Comparison of ENCODE assay signal across 8 cellular contexts in genomic region chr22:21646608-21647590, GRCh38. TPM values are rescaled to one million over a fixed set of nuclear protein-coding genes. Genes with fewer than 3 reads are reported as not detected.
A peak's percentile ranks its signal among the peaks of the same experiment; 100 is the strongest.
DNase-seq lines count a peak whose midpoint lies in the region; ATAC-seq and TF ChIP-seq lines count a peak whose summit lies in the region.

No MANE protein-coding gene starts in this region.

- no peaks in the 10 kb centered on the region for H3K27me3 Mint-ChIP-seq in endodermal cell (ENCODE audit: insufficient read depth)
- no peaks in the 10 kb centered on the region for H3K27me3 Mint-ChIP-seq in stimulated activated naive B cell treated with anti-CD40 and anti-IgM and Interleukin-4, amounts not matched to agents 10 μg/mL and 1 μg/mL and 100 μg/mL, for 72 hours

- H3K9ac ChIP-seq in endodermal cell (ENCODE audit: extremely low read depth, low read length, poor library complexity, severe bottlenecking), result no peak overlapping the region

- intact Hi-C loops in mucosa of descending colon (cut with DNase I, micrococcal nuclease), result no loop called here

- H3K36me3 ChIP-seq in endodermal cell (ENCODE audit: control insufficient read depth, insufficient read depth, low read length), result peaks cover 31% of the 10 kb centered on the region
- H3K36me3 ChIP-seq in mucosa of descending colon (ENCODE audit: low read depth), result no peaks in the 10 kb centered on the region

- no peak overlapping the region for H3K4me3 Mint-ChIP-seq in endodermal cell
- no peak overlapping the region for H3K4me3 Mint-ChIP-seq in stimulated activated naive B cell treated with anti-CD40 and anti-IgM and Interleukin-4, amounts not matched to agents 10 μg/mL and 1 μg/mL and 100 μg/mL, for 72 hours

- H3K9me3 ChIP-seq in endodermal cell (ENCODE audit: control insufficient read depth, low read length) (no peaks in the 10 kb centered on the region), mucosa of descending colon (no peaks in the 10 kb centered on the region)

- H3K27ac ChIP-seq in endodermal cell (ENCODE audit: low read depth, low read length), result no peak overlapping the region

- H3K27me3 ChIP-seq in endodermal cell (ENCODE audit: control insufficient read depth, insufficient read depth, low read length, poor library complexity, severe bottlenecking), result no peaks in the 10 kb centered on the region

- H3K9me3 Mint-ChIP-seq in endodermal cell, result no peaks in the 10 kb centered on the region
- no peaks in the 10 kb centered on the region for H3K9me3 Mint-ChIP-seq in stimulated activated naive B cell treated with anti-CD40 and anti-IgM and Interleukin-4, amounts not matched to agents 10 μg/mL and 1 μg/mL and 100 μg/mL, for 72 hours

- peak; percentile 87 for DNase-seq in CD1c-positive myeloid dendritic cell (ENCODE audit: extremely low spot score)
- DNase-seq in HT1080 (ENCODE audit: low read depth), result peak; percentile 67
- peak; percentile 61 to 76 for DNase-seq in NOMO-1 (lab: John Stamatoyannopoulos, UW; ENCODE audit: unreplicated experiment in 2 of 2)
- DNase-seq in activated CD8-positive, alpha-beta memory T cell treated with anti-CD3 and anti-CD28 coated beads for 1 hour (ENCODE audit: extremely low read depth in 1 of 2, low read depth in 1 of 2), result peak; percentile 49 to 50
- DNase-seq in endodermal cell, result peak; percentile 91
- DNase-seq in mucosa of descending colon, result peak in 2 of 3 donors; percentile 69 to 90
- peak; percentile 60 for DNase-seq in stimulated activated naive B cell treated with anti-CD40 and anti-IgM and Interleukin-4, amounts not matched to agents 10 μg/mL and 1 μg/mL and 100 μg/mL, for 72 hours

- TF ChIP-seq CTCF in endodermal cell (conservative IDR thresholded peaks at IDR 0.05), result peak; percentile 89
- TF ChIP-seq CTCF in mucosa of descending colon (IDR thresholded peaks at IDR 0.05), result peak; percentile 76

- H3K4me1 ChIP-seq in endodermal cell (ENCODE audit: control insufficient read depth, insufficient read depth, low read length) (peaks cover 4% of the 10 kb centered on the region), mucosa of descending colon (ENCODE audit: low read depth) (peaks cover 17% of the 10 kb centered on the region)

- WGBS in endodermal cell (ENCODE audit: insufficient coverage in 1 of 2, insufficient read length in 1 of 2), 2 experiments, result 65 to 72% methylated on average over 12 to 14 of the region's 14 CpGs

- H3K36me3 Mint-ChIP-seq in endodermal cell (ENCODE audit: low read depth), result peaks cover 40% of the 10 kb centered on the region
- H3K36me3 Mint-ChIP-seq in stimulated activated naive B cell treated with anti-CD40 and anti-IgM and Interleukin-4, amounts not matched to agents 10 μg/mL and 1 μg/mL and 100 μg/mL, for 72 hours, result peaks cover 33 to 38% of the 10 kb centered on the region in 2 donors

- no peak overlapping the region for H3K4me3 ChIP-seq in endodermal cell (ENCODE audit: low read length)
- H3K4me3 ChIP-seq in mucosa of descending colon, result no peak overlapping the region

- H3K27ac Mint-ChIP-seq in endodermal cell, result no peak overlapping the region
- H3K27ac Mint-ChIP-seq in stimulated activated naive B cell treated with anti-CD40 and anti-IgM and Interleukin-4, amounts not matched to agents 10 μg/mL and 1 μg/mL and 100 μg/mL, for 72 hours, result no peak overlapping the region

- ATAC-seq in mucosa of descending colon, result peak; percentile 49
- ATAC-seq in stimulated activated naive B cell treated with anti-CD40 and anti-IgM and Interleukin-4, amounts not matched to agents 10 μg/mL and 1 μg/mL and 100 μg/mL, for 72 hours (replicated peaks), result peak; percentile 27 to 37
- ATAC-seq in GM21619 (IDR thresholded peaks at IDR 0.05; ENCODE audit: unreplicated experiment), result no peak

- H3K4me1 Mint-ChIP-seq in endodermal cell, result peaks cover 26% of the 10 kb centered on the region
- peaks cover 37 to 59% of the 10 kb centered on the region in 2 donors for H3K4me1 Mint-ChIP-seq in stimulated activated naive B cell treated with anti-CD40 and anti-IgM and Interleukin-4, amounts not matched to agents 10 μg/mL and 1 μg/mL and 100 μg/mL, for 72 hours

RNA-seq across cellular contexts. Expression of gene SDF2L1, which starts 4.8 kb away (rescaled TPM):
- 43.7 and 51.7 TPM in 2 replicates for total RNA-seq in HT1080 (2014; rRNA removed; shearing (Covaris generic))
- 29.2 and 35.0 TPM in 2 replicates for polyA plus RNA-seq in HT1080 (2015; cell fraction: cytosol; rRNA removed)
- 6.0 and 8.8 TPM in 2 replicates for polyA plus RNA-seq in HT1080 (2015; cell fraction: nucleus; rRNA removed)
- total RNA-seq in endodermal cell, result 10 to 100 TPM; 30.3 to 61.4 TPM
- 17.6 TPM for polyA plus RNA-seq in endodermal cell (2013, experiment 1 of 2)
- polyA plus RNA-seq in endodermal cell (2013, experiment 2 of 2), result 20.9 TPM
- 10 to 100 TPM; 25.8 to 48.8 (median 28.0) TPM for total RNA-seq in mucosa of descending colon

RNA-seq across cellular contexts. Expression of gene CCDC116, which starts 14.3 kb away (rescaled TPM):
- not detected in 2 replicates for total RNA-seq in HT1080 (2014; rRNA removed; shearing (Covaris generic))
- 0.03 and 0.37 TPM in 2 replicates for polyA plus RNA-seq in HT1080 (2015; cell fraction: cytosol; rRNA removed)
- 1.2 and 1.7 TPM in 2 replicates for polyA plus RNA-seq in HT1080 (2015; cell fraction: nucleus; rRNA removed)
- under 1 TPM; 0.46 to 0.84 TPM for total RNA-seq in endodermal cell
- polyA plus RNA-seq in endodermal cell (2013, experiment 1 of 2), result 0.53 TPM
- 0.41 TPM for polyA plus RNA-seq in endodermal cell (2013, experiment 2 of 2)
- total RNA-seq in mucosa of descending colon, result under 1 TPM; 0.22 to 0.89 (median 0.26) TPM

RNA-seq across cellular contexts. Expression of gene YDJC, which starts 17.1 kb away (rescaled TPM):
- total RNA-seq in HT1080 (2014; rRNA removed; shearing (Covaris generic)), result 77.4 and 81.9 TPM in 2 replicates
- polyA plus RNA-seq in HT1080 (2015; cell fraction: cytosol; rRNA removed), result 78.9 and 93.9 TPM in 2 replicates
- 49.9 and 55.5 TPM in 2 replicates for polyA plus RNA-seq in HT1080 (2015; cell fraction: nucleus; rRNA removed)
- total RNA-seq in endodermal cell (10 to 100 TPM; 16.4 to 19.9 TPM), mucosa of descending colon (10 to 100 TPM; 12.5 to 26.5 (median 21.7) TPM)
- polyA plus RNA-seq in endodermal cell (2013, experiment 1 of 2), result 11.6 TPM
- 11.3 TPM for polyA plus RNA-seq in endodermal cell (2013, experiment 2 of 2)

RNA-seq across cellular contexts. Expression of gene PPIL2, which starts 18.9 kb away (rescaled TPM):
- total RNA-seq in HT1080 (2014; rRNA removed; shearing (Covaris generic)), result 35.5 and 46.4 TPM in 2 replicates
- 36.3 and 37.2 TPM in 2 replicates for polyA plus RNA-seq in HT1080 (2015; cell fraction: cytosol; rRNA removed)
- polyA plus RNA-seq in HT1080 (2015; cell fraction: nucleus; rRNA removed), result 128 and 141 TPM in 2 replicates
- total RNA-seq in endodermal cell (10 to 100 TPM; 39.9 to 41.2 TPM), mucosa of descending colon (10 to 100 TPM; 42.5 to 68.3 (median 61.6) TPM)
- polyA plus RNA-seq in endodermal cell (2013, experiment 1 of 2), result 39.4 TPM
- polyA plus RNA-seq in endodermal cell (2013, experiment 2 of 2), result 35.8 TPM
